ENCODE assay signal across 1 cellular context in genomic region chr13:79212064-79212619, GRCh38.
TF ChIP-seq lines count a peak whose summit lies in the region.

No MANE protein-coding gene starts in this region.

TF ChIP-seq in GM23338, 12 proteins besides CTCF, POLR2A, EP300 and RAD21 (continued from another document):
- no peak for TF ChIP-seq REST (IDR thresholded peaks at IDR 0.05; ENCODE audit: unreplicated experiment)
- TF ChIP-seq EZH2phosphoT487 (IDR thresholded peaks at IDR 0.05; ENCODE audit: unreplicated experiment) = no peak
- TF ChIP-seq ZNF331 (CRISPR knock-in tag; IDR thresholded peaks at IDR 0.05; ENCODE audit: low read depth) = no peak
